In genomic region chr10:101670635-101671034, GRCh38 we compare ENCODE assay signal across 26 cellular contexts. TPM values are rescaled to one million over a fixed set of nuclear protein-coding genes. Genes with fewer than 3 reads are reported as not detected.
DNase-seq lines count a peak whose midpoint lies in the region; ATAC-seq and TF ChIP-seq lines count a peak whose summit lies in the region.
"Had no signal": no experiment of that assay in that cellular context is flagged by ENCODE, and none has a peak within 500 bp of the region (broad histone marks: within the 10 kb centered on the region; RNA-seq: fewer than 3 reads in every experiment).

No MANE protein-coding gene starts in this region.

- H3K14ac ChIP-seq in neuronal stem cell (ENCODE audit: low read length): no peak overlapping the region

- peaks cover 0 to 50% of the 10 kb centered on the region in 2 donors for H3K36me3 ChIP-seq in gastrocnemius medialis
- peaks cover 0 to 12% of the 10 kb centered on the region in 2 donors for H3K36me3 ChIP-seq in neuronal stem cell (replicated peaks in 1 of 2; ENCODE audit: control insufficient read depth in 2 of 2, insufficient read depth in 2 of 2, low read length in 2 of 2)
- H3K36me3 ChIP-seq in H7 (replicated peaks; ENCODE audit: control insufficient read depth, insufficient read depth, low read length): peaks cover 8% of the 10 kb centered on the region

- H3K4me3 ChIP-seq in gastrocnemius medialis: no peak overlapping the region
- no peak overlapping the region for H3K4me3 ChIP-seq in neuronal stem cell (ENCODE audit: low read length in 2 of 2)
- no peak overlapping the region for H3K4me3 ChIP-seq in H7 (ENCODE audit: insufficient read depth, low read depth, low read length)
- H3K4me3 ChIP-seq: ascending aorta, upper lobe of right lung had no signal

- H2BK5ac ChIP-seq in neuronal stem cell (ENCODE audit: low read length): no peak overlapping the region

- H3K36me3 Mint-ChIP-seq in activated T-cell treated with anti-CD3 and anti-CD28 coated beads, Interleukin-2, amount 50 U/mL, for 72 hours (ENCODE audit: insufficient read depth in 2 of 2): peaks cover 2 to 11% of the 10 kb centered on the region in 2 donors
- H3K36me3 Mint-ChIP-seq in natural killer cell treated with Interleukin-12 subunit alpha and Interleukin-12 subunit beta and Interleukin-15 and Interleukin-18, amount 100 ng/mL, for 72 hours: peaks cover 27% of the 10 kb centered on the region

- H3K23ac ChIP-seq in neuronal stem cell (ENCODE audit: low read depth, low read length, poor library complexity): no peak overlapping the region

- H2AFZ ChIP-seq in neuronal stem cell (ENCODE audit: low read length): no peak overlapping the region

- no peak for TF ChIP-seq CTCF in gastrocnemius medialis (IDR thresholded peaks at IDR 0.05 in 4 of 5, conservative IDR thresholded peaks at IDR 0.05 in 1 of 5)

- no peak overlapping the region for H3K4me3 Mint-ChIP-seq in activated T-cell treated with anti-CD3 and anti-CD28 coated beads, Interleukin-2, amount 50 U/mL, for 72 hours
- H3K4me3 Mint-ChIP-seq in natural killer cell treated with Interleukin-12 subunit alpha and Interleukin-12 subunit beta and Interleukin-15 and Interleukin-18, amount 100 ng/mL, for 72 hours: peak overlapping the region; percentile 67
- H3K4me3 Mint-ChIP-seq: activated CD8-positive, alpha-beta T cell treated with anti-CD3 and anti-CD28 coated beads, Interleukin-2, amount 10 ng/mL, durations not matched to agents 7 days and 5 days; activated naive CD8-positive, alpha-beta T cell; activated T-cell treated with anti-CD3 and anti-CD28 coated beads, Interleukin-2, amount 50 U/mL, for 24 hours; B cell had no signal

- H3K27me3 ChIP-seq in gastrocnemius medialis: no peaks in the 10 kb centered on the region
- peaks cover 0 to 82% (median 0%) of the 10 kb centered on the region in 3 experiments for H3K27me3 ChIP-seq in neuronal stem cell (ENCODE audit: control insufficient read depth in 3 of 3, insufficient read depth in 3 of 3, low read depth in 1 of 3, low read length in 3 of 3)
- H3K27me3 ChIP-seq in H7 (ENCODE audit: control insufficient read depth, insufficient read depth, low read length): no peaks in the 10 kb centered on the region
- H3K27me3 ChIP-seq: ascending aorta, upper lobe of right lung had no signal

- H3K4me1 ChIP-seq in gastrocnemius medialis (peaks cover 10 to 13% of the 10 kb centered on the region in 2 donors), neuronal stem cell (ENCODE audit: control insufficient read depth in 2 of 2, insufficient read depth in 1 of 2, low read depth in 1 of 2, low read length in 2 of 2) (peaks cover 0 to 27% of the 10 kb centered on the region in 2 donors)
- H3K4me1 ChIP-seq: upper lobe of right lung had no signal

- H3K27me3 Mint-ChIP-seq in activated T-cell treated with anti-CD3 and anti-CD28 coated beads, Interleukin-2, amount 50 U/mL, for 72 hours (ENCODE audit: low read depth): no peaks in the 10 kb centered on the region
- no peaks in the 10 kb centered on the region for H3K27me3 Mint-ChIP-seq in natural killer cell treated with Interleukin-12 subunit alpha and Interleukin-12 subunit beta and Interleukin-15 and Interleukin-18, amount 100 ng/mL, for 72 hours
- H3K27me3 Mint-ChIP-seq: activated naive CD8-positive, alpha-beta T cell; activated T-cell treated with anti-CD3 and anti-CD28 coated beads, Interleukin-2, amount 50 U/mL, for 24 hours; B cell; naive B cell had no signal

- H3K27ac ChIP-seq in gastrocnemius medialis (no peak overlapping the region), neuronal stem cell (replicated peaks; ENCODE audit: low read length) (no peak overlapping the region)
- H3K27ac ChIP-seq: ascending aorta, upper lobe of right lung had no signal

- no peak overlapping the region for H2BK15ac ChIP-seq in neuronal stem cell (ENCODE audit: low read length)

- peaks cover 11% of the 10 kb centered on the region for H3K4me1 Mint-ChIP-seq in activated T-cell treated with anti-CD3 and anti-CD28 coated beads, Interleukin-2, amount 50 U/mL, for 72 hours (ENCODE audit: low read depth)
- H3K4me1 Mint-ChIP-seq in natural killer cell treated with Interleukin-12 subunit alpha and Interleukin-12 subunit beta and Interleukin-15 and Interleukin-18, amount 100 ng/mL, for 72 hours (ENCODE audit: low read depth in 2 of 2): peaks cover 16 to 18% of the 10 kb centered on the region in 2 donors

- H3K4ac ChIP-seq in neuronal stem cell (ENCODE audit: low read length): no peak overlapping the region

- no peak for DNase-seq in activated T-cell treated with anti-CD3 and anti-CD28 coated beads, Interleukin-2, amount 50 U/mL, for 72 hours
- DNase-seq in activated T-cell treated with anti-CD3 and anti-CD28 coated beads, Interleukin-2, amount 50 U/mL, for 48 hours: no peak
- no peak for DNase-seq in natural killer cell treated with Interleukin-12 subunit alpha and Interleukin-12 subunit beta and Interleukin-15 and Interleukin-18, amount 100 ng/mL, for 72 hours (ENCODE audit: low spot score)
- no peak for DNase-seq in gastrocnemius medialis
- no peak for DNase-seq in neuronal stem cell (ENCODE audit: low spot score)
- no peak for DNase-seq in H7
- DNase-seq: activated CD4-positive, CD25-positive, alpha-beta regulatory T cell treated with anti-CD3 and anti-CD28 coated beads, Interleukin-2, amount 50 U/mL, for 72 hours; activated CD8-positive, alpha-beta T cell treated with anti-CD3 and anti-CD28 coated beads, Interleukin-2, amount 10 ng/mL, durations not matched to agents 7 days and 5 days; activated T-cell treated with anti-CD3 and anti-CD28 coated beads, Interleukin-2, amount 50 U/mL, for 24 hours; central memory CD4-positive, alpha-beta T cell; DMS53; GDM1; left colon; mesendoderm; naive B cell; NCI-H187 treated with DMSO at 0.1 percent for 48 hours; NCI-H226; NCI-H748 treated with DMSO at 0.1 percent for 48 hours; retina; stimulated activated CD4-positive, alpha-beta T cell treated with anti-CD3 and anti-CD28 coated beads, Interleukin-4, amount 100 ng/mL, for 4 hours; upper lobe of right lung had no signal

- H4K8ac ChIP-seq in neuronal stem cell (ENCODE audit: low read depth, low read length): no peak overlapping the region

- TF ChIP-seq POLR2A in gastrocnemius medialis (IDR thresholded peaks at IDR 0.05): no peak

- H3K9ac ChIP-seq in neuronal stem cell (ENCODE audit: low read depth, low read length, poor library complexity): no peak overlapping the region

- no peaks in the 10 kb centered on the region for H3K9me3 Mint-ChIP-seq in activated T-cell treated with anti-CD3 and anti-CD28 coated beads, Interleukin-2, amount 50 U/mL, for 72 hours
- H3K9me3 Mint-ChIP-seq in natural killer cell treated with Interleukin-12 subunit alpha and Interleukin-12 subunit beta and Interleukin-15 and Interleukin-18, amount 100 ng/mL, for 72 hours: no peaks in the 10 kb centered on the region
- H3K9me3 Mint-ChIP-seq: activated T-cell treated with anti-CD3 and anti-CD28 coated beads, Interleukin-2, amount 50 U/mL, for 24 hours; naive B cell had no signal

- no peak overlapping the region for H2AK5ac ChIP-seq in neuronal stem cell (ENCODE audit: low read depth, low read length)

- no peak overlapping the region for H3K18ac ChIP-seq in neuronal stem cell (ENCODE audit: low read length)

- H2BK120ac ChIP-seq in neuronal stem cell (ENCODE audit: low read depth, low read length): no peak overlapping the region

- in situ Hi-C loops in gastrocnemius medialis (cut with MboI; ENCODE audit: low sequenced_read_pairs in 4 of 4): no loop called here

- H4K91ac ChIP-seq in neuronal stem cell (ENCODE audit: low read depth, low read length, poor library complexity): no peak overlapping the region

- ATAC-seq in activated T-cell treated with anti-CD3 and anti-CD28 coated beads, Interleukin-2, amount 50 U/mL, for 72 hours (replicated peaks in 1 of 2): no peak
- ATAC-seq in GM21619 (IDR thresholded peaks at IDR 0.05; ENCODE audit: unreplicated experiment): peak; percentile 63
- peak; percentile 53 for ATAC-seq in HG03342 (IDR thresholded peaks at IDR 0.05; ENCODE audit: unreplicated experiment)
- ATAC-seq in natural killer cell treated with Interleukin-12 subunit alpha and Interleukin-12 subunit beta and Interleukin-15 and Interleukin-18, amount 100 ng/mL, for 72 hours: peak in 1 of 2 donors; percentile 58
- no peak for ATAC-seq in gastrocnemius medialis
- ATAC-seq: activated CD8-positive, alpha-beta T cell treated with anti-CD3 and anti-CD28 coated beads, Interleukin-2, amount 10 ng/mL, durations not matched to agents 7 days and 5 days; left colon; upper lobe of right lung had no signal

- H3K9me3 ChIP-seq in gastrocnemius medialis (no peaks in the 10 kb centered on the region), neuronal stem cell (replicated peaks in 1 of 2; ENCODE audit: control insufficient read depth in 2 of 2, insufficient read depth in 1 of 2, low read depth in 1 of 2, low read length in 2 of 2) (no peaks in the 10 kb centered on the region)
- H3K9me3 ChIP-seq: ascending aorta, upper lobe of right lung had no signal

- no peak overlapping the region for H2BK12ac ChIP-seq in neuronal stem cell (ENCODE audit: low read length)

- H3K4me2 ChIP-seq in neuronal stem cell (ENCODE audit: insufficient read depth, low read length, poor library complexity, severe bottlenecking): no peak overlapping the region

- no peaks in the 10 kb centered on the region for H3K79me1 ChIP-seq in neuronal stem cell (ENCODE audit: low read depth, low read length)

- intact Hi-C loops in gastrocnemius medialis (cut with DNase I; ENCODE audit: low total_unique reads): no loop called here

- H3K27ac Mint-ChIP-seq in activated T-cell treated with anti-CD3 and anti-CD28 coated beads, Interleukin-2, amount 50 U/mL, for 72 hours: peak overlapping the region; percentile 35
- H3K27ac Mint-ChIP-seq in natural killer cell treated with Interleukin-12 subunit alpha and Interleukin-12 subunit beta and Interleukin-15 and Interleukin-18, amount 100 ng/mL, for 72 hours: peak overlapping the region; percentile 36 to 68
- H3K27ac Mint-ChIP-seq: activated naive CD8-positive, alpha-beta T cell; activated T-cell treated with anti-CD3 and anti-CD28 coated beads, Interleukin-2, amount 50 U/mL, for 24 hours had no signal

RNA-seq across cellular contexts. Expression of gene FBXW4, which starts 24.3 kb away (rescaled TPM):
- 10 to 100 TPM; 64.4 to 64.6 TPM for total RNA-seq in activated T-cell treated with anti-CD3 and anti-CD28 coated beads, Interleukin-2, amount 50 U/mL, for 72 hours
- total RNA-seq in natural killer cell treated with Interleukin-12 subunit alpha and Interleukin-12 subunit beta and Interleukin-15 and Interleukin-18, amount 100 ng/mL, for 72 hours: 10 to 100 TPM; 45.5 to 52.3 TPM
- total RNA-seq in gastrocnemius medialis: 10 to 100 TPM; 43.1 to 72.6 (median 70.2) TPM
- polyA plus RNA-seq in neuronal stem cell (2013, experiment 1 of 2): 33.3 TPM
- 35.4 TPM for polyA plus RNA-seq in neuronal stem cell (2013, experiment 2 of 2)
- total RNA-seq in H7 (2014; rRNA removed; shearing (Covaris generic)): 25.2 and 25.4 TPM in 2 replicates

Comparison
In these comparisons a context has a peak if more than half of its experiments do, and no peak if none do; other contexts are left out.
1. ATAC-seq: peak in GM21619 (single experiment) and HG03342 (single experiment); none in activated T-cell treated with anti-CD3 and anti-CD28 coated beads, Interleukin-2, amount 50 U/mL, for 72 hours (0 of 2) and gastrocnemius medialis (0 of 2).